In the genomic region with DNA sequence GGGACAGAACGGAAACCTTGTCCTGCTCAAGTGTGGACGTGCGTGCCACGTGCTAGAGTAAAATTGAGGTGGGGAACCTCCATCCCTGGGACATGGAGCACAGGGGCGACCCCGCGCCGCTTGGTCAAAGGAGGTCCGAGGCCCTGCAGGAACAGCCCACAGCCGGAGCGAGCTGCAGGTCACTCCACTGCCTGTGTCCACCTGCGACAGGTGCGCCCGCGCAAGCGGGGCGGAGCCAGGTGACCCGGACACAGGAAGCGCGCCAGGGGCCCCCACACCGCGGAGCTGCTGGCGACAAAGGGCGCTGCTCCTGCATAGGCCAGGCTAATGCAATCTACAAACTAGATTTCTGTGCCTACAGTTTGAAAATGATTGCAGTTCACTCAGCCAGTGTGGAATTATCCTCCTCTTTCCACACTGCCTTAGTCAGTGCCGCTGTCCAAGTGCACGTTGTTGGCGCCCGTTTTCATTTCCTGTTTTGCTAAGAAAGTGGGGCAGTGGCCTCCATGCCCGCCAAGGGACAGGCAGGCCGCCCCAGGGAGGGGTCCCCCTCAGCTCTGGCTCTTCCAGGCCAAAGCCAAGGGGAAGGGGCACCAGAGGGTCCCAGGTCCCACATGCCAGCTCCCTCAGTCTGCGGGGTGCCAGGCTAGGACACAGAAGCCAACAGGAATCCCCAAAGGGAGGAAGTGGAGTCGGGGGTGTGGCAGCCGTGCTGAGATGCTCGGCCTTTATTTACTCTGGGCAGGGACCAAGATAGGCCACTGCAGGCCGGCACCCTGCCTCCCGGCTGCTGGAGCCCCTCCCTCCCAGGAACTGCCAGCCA, we compare ENCODE assay signal across 8 cellular contexts. TPM values are rescaled to one million over a fixed set of nuclear protein-coding genes. Genes with fewer than 3 reads are reported as not detected.
DNase-seq lines count a peak whose midpoint lies in the region; ATAC-seq, FAIRE-seq and TF ChIP-seq lines count a peak whose summit lies in the region.

No MANE protein-coding gene starts in this region.

- no peak for FAIRE-seq in A549 (lab: Jason Lieb, UNC)

- 48% methylated on average over 19 of the region's 36 CpGs for WGBS in A549 (ENCODE audit: missing lambda C conversion rate)
- 0 to 4% methylated on average over 17 to 18 of the region's 36 CpGs for WGBS in thyroid gland, 2 donors

- TF ChIP-seq CTCF in A549 (IDR thresholded peaks at IDR 0.05) (no peak), HFFc6 (IDR thresholded peaks at IDR 0.05) (no peak), coronary artery (IDR thresholded peaks at IDR 0.05) (no peak), thyroid gland (IDR thresholded peaks at IDR 0.05) (no peak)

- TF ChIP-seq EP300 in A549 (IDR thresholded peaks at IDR 0.05): no peak

- H3K27ac ChIP-seq in A549: peak overlapping the region; percentile 55 to 79; a peak in 4 of 6 replicates
- peak overlapping the region; percentile 15 to 93 for H3K27ac ChIP-seq in coronary artery
- peak overlapping the region; percentile 58 to 87 (median 79) for H3K27ac ChIP-seq in thyroid gland

- H3K4me2 ChIP-seq in A549: peak overlapping the region; percentile 55

- H3K36me3 Mint-ChIP-seq in HFFc6 (ENCODE audit: low read depth): peaks cover 18% of the 10 kb centered on the region

- intact Hi-C loops in thyroid gland (cut with DNase I): no loop called here

- peak overlapping the region; percentile 71 for H3K27ac Mint-ChIP-seq in HFFc6

- peaks cover 43% of the 10 kb centered on the region for H3K4me1 Mint-ChIP-seq in HFFc6 (ENCODE audit: low read depth)

- POLR2A ChIA-PET in A549 (lab: Yijun Ruan, JAX): no interaction called here

- H3K4me3 ChIP-seq in A549 (no peak overlapping the region), coronary artery (peak overlapping the region; percentile 57), thyroid gland (replicated peaks in 1 of 3) (peak overlapping the region in 1 of 3 donors; percentile 23)

- H3K36me3 ChIP-seq in thyroid gland: peaks cover 7 to 12% of the 10 kb centered on the region in 2 donors

- H3K27me3 ChIP-seq in thyroid gland: no peaks in the 10 kb centered on the region

- DNase-seq in A549 (ENCODE audit: low read depth in 1 of 2, low spot score in 1 of 2) (peak; percentile 26 to 57), HFFc6 (peak; percentile 32), SIG-M5 treated with dmso at 0.1 percent for 504 hours (lab: John Stamatoyannopoulos, UW; ENCODE audit: unreplicated experiment) (peak; percentile 81), coronary artery (ENCODE audit: low spot score) (peak; percentile 85), medulla oblongata (ENCODE audit: extremely low spot score) (peak; percentile 45), thyroid gland (peak; percentile 75 to 76), GDM1 (lab: John Stamatoyannopoulos, UW) (no peak)

- H3K9me3 Mint-ChIP-seq in HFFc6: no peaks in the 10 kb centered on the region

- H3K4me3 Mint-ChIP-seq in HFFc6: peak overlapping the region; percentile 18

- no peak for TF ChIP-seq RAD21 in A549 (conservative IDR thresholded peaks at IDR 0.05 in 1 of 2, IDR thresholded peaks at IDR 0.05 in 1 of 2)

- ATAC-seq in A549 (peak; percentile 44 to 62), HG03196 (IDR thresholded peaks at IDR 0.05; ENCODE audit: unreplicated experiment) (no peak)

- CTCF ChIA-PET in A549 (lab: Yijun Ruan, JAX): no interaction called here

- peaks cover 19% of the 10 kb centered on the region for H3K27me3 Mint-ChIP-seq in HFFc6 (ENCODE audit: insufficient read depth)

- TF ChIP-seq POLR2A in A549 (IDR thresholded peaks at IDR 0.05; ENCODE audit: low read length) (no peak), thyroid gland (IDR thresholded peaks at IDR 0.05) (peak in 1 of 2 donors; percentile 33)

- H3K9me3 ChIP-seq in A549: no peaks in the 10 kb centered on the region
- no peaks in the 10 kb centered on the region for H3K9me3 ChIP-seq in thyroid gland

- H3K4me1 ChIP-seq in A549 (peaks cover 35% of the 10 kb centered on the region), thyroid gland (peaks cover 47 to 71% of the 10 kb centered on the region in 2 donors)

TF ChIP-seq in A549, 52 proteins besides CTCF, POLR2A, EP300 and RAD21:
- TF ChIP-seq, protein P1, sequence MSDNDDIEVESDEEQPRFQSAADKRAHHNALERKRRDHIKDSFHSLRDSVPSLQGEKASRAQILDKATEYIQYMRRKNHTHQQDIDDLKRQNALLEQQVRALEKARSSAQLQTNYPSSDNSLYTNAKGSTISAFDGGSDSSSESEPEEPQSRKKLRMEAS (IDR thresholded peaks at IDR 0.05): peak; percentile 57
- TF ChIP-seq MAFK (IDR thresholded peaks at IDR 0.05; ENCODE audit: partially characterized antibody) (no peak), SMC3 (IDR thresholded peaks at IDR 0.05) (no peak), JUN (IDR thresholded peaks at IDR 0.05) (0 out of 5 replicates have a peak, but pooled peaks of 1 of the 2 experiments have one; percentile 20), CEBPB (IDR thresholded peaks at IDR 0.05) (no peak), ZFP36 (IDR thresholded peaks at IDR 0.05; ENCODE audit: borderline replicate concordance, partially characterized antibody) (no peak), CBX2 (IDR thresholded peaks at IDR 0.05; ENCODE audit: borderline replicate concordance, low read depth) (no peak), KDM1A (IDR thresholded peaks at IDR 0.05; ENCODE audit: low read depth) (no peak), POLR2AphosphoS2 (conservative IDR thresholded peaks at IDR 0.05; ENCODE audit: low read length) (no peak), RCOR1 (IDR thresholded peaks at IDR 0.05; ENCODE audit: low read depth, low read length) (no peak), HOXB5 (CRISPR knock-in tag; IDR thresholded peaks at IDR 0.05) (no peak), CHD2 (IDR thresholded peaks at IDR 0.05; ENCODE audit: low read length, partially characterized antibody) (no peak)
- TF ChIP-seq, protein P2, sequence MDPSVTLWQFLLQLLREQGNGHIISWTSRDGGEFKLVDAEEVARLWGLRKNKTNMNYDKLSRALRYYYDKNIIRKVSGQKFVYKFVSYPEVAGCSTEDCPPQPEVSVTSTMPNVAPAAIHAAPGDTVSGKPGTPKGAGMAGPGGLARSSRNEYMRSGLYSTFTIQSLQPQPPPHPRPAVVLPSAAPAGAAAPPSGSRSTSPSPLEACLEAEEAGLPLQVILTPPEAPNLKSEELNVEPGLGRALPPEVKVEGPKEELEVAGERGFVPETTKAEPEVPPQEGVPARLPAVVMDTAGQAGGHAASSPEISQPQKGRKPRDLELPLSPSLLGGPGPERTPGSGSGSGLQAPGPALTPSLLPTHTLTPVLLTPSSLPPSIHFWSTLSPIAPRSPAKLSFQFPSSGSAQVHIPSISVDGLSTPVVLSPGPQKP (IDR thresholded peaks at IDR 0.05; ENCODE audit: low read depth, low read length): no peak
- TF ChIP-seq, protein P3, sequence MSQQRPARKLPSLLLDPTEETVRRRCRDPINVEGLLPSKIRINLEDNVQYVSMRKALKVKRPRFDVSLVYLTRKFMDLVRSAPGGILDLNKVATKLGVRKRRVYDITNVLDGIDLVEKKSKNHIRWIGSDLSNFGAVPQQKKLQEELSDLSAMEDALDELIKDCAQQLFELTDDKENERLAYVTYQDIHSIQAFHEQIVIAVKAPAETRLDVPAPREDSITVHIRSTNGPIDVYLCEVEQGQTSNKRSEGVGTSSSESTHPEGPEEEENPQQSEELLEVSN (IDR thresholded peaks at IDR 0.05; ENCODE audit: borderline replicate concordance, low read depth): peak; percentile 51; the same call in 1 of the 2 replicates
- TF ChIP-seq, protein P4, sequence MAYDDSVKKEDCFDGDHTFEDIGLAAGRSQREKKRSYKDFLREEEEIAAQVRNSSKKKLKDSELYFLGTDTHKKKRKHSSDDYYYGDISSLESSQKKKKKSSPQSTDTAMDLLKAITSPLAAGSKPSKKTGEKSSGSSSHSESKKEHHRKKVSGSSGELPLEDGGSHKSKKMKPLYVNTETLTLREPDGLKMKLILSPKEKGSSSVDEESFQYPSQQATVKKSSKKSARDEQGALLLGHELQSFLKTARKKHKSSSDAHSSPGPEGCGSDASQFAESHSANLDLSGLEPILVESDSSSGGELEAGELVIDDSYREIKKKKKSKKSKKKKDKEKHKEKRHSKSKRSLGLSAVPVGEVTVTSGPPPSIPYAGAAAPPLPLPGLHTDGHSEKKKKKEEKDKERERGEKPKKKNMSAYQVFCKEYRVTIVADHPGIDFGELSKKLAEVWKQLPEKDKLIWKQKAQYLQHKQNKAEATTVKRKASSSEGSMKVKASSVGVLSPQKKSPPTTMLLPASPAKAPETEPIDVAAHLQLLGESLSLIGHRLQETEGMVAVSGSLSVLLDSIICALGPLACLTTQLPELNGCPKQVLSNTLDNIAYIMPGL (CRISPR knock-in tag; IDR thresholded peaks at IDR 0.05; ENCODE audit: borderline replicate concordance): no peak

RNA-seq across cellular contexts. Expression of a gene that starts 4.3 kb away (rescaled TPM):
- polyA plus RNA-seq in A549 (2011; rRNA removed): 32.9 and 35.8 TPM in 2 replicates
- polyA plus RNA-seq in A549 (2012; cell fraction: cytosol; rRNA removed): 59.4 and 67.3 TPM in 2 replicates
- polyA plus RNA-seq in A549 (2012; cell fraction: nucleus; rRNA removed): 99.9 and 131 TPM in 2 replicates
- polyA plus RNA-seq in A549 (2017; fragmentation: RNase III; extraction: RNeasy Plus Mini Kit Qiagen cat#74134 plus additional on column Dnase treatment): 37.1 to 40.0 TPM (median 38.4 TPM) in 3 replicates
- polyA minus RNA-seq in A549 (2011; rRNA and poly(A)+ RNA removed): 20.1 and 27.9 TPM in 2 replicates
- total RNA-seq in HFFc6 (2021; fragmentation: NEBNext Ultra II Directional; extraction: Animal tissue kit (Norgen Biotek cat#: 25700)): 10 to 100 TPM; 50.3 to 68.8 (median 54.8) TPM
- total RNA-seq in thyroid gland: 10 to 100 TPM; 64.8 to 91.4 (median 84.2) TPM

RNA-seq across cellular contexts. Expression of a gene that starts 58.5 kb away (rescaled TPM):
- polyA plus RNA-seq in A549 (2011; rRNA removed): 6.7 and 13.7 TPM in 2 replicates
- polyA plus RNA-seq in A549 (2012; cell fraction: cytosol; rRNA removed): 14.4 and 18.0 TPM in 2 replicates
- polyA plus RNA-seq in A549 (2012; cell fraction: nucleus; rRNA removed): 147 and 150 TPM in 2 replicates
- 34.1 to 40.9 TPM (median 36.4 TPM) in 3 replicates for polyA plus RNA-seq in A549 (2017; fragmentation: RNase III; extraction: RNeasy Plus Mini Kit Qiagen cat#74134 plus additional on column Dnase treatment)
- polyA minus RNA-seq in A549 (2011; rRNA and poly(A)+ RNA removed): 7.4 and 12.4 TPM in 2 replicates
- 10 to 100 TPM; 23.1 to 27.2 (median 25.0) TPM for total RNA-seq in HFFc6 (2021; fragmentation: NEBNext Ultra II Directional; extraction: Animal tissue kit (Norgen Biotek cat#: 25700))
- total RNA-seq in thyroid gland: 10 to 100 TPM; 14.7 to 36.1 (median 29.5) TPM
